Comparison of ENCODE assay signal across 14 cellular contexts in the genomic region with DNA sequence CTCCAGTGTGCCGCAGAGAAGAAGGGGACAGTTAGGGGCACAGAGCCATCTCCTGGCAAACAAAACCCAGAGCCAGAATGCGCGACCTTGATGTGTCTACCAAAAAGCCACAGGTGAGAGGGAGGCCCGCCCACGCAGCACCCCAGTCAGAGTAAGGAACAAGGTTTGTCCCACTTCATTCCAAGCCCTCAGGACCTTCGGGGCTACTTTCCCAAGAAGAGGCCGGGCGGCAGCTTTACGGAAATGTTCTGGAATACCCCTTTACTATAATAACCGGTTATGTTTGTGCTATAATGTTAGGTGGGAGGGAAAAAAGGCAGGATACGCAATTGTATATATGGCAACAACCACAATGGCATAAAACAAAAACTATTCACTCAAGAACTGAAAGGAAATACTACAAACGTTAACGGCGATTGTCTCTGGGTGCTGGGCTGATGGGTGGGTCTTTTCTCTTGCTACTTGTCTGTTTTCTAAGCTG. TPM values are rescaled to one million over a fixed set of nuclear protein-coding genes. Genes with fewer than 3 reads are reported as not detected.
DNase-seq lines count a peak whose midpoint lies in the region; ATAC-seq, FAIRE-seq and TF ChIP-seq lines count a peak whose summit lies in the region.
"Had no signal": no experiment of that assay in that cellular context is flagged by ENCODE, and none has a peak within 500 bp of the region (broad histone marks: within the 10 kb centered on the region; RNA-seq: fewer than 3 reads in every experiment).

No MANE protein-coding gene starts in this region.

- H3K4me1 ChIP-seq in heart right ventricle (peaks cover 0 to 59% (median 26%) of the 10 kb centered on the region in 9 donors), small intestine (ENCODE audit: control insufficient read depth in 2 of 2, insufficient read depth in 1 of 2, low read depth in 1 of 2, low read length in 1 of 2) (peaks cover 0 to 4% of the 10 kb centered on the region in 2 donors), vagina (peaks cover 3% of the 10 kb centered on the region)

- peaks cover 0 to 19% (median 0%) of the 10 kb centered on the region in 9 donors for H3K36me3 ChIP-seq in heart right ventricle
- no peaks in the 10 kb centered on the region for H3K36me3 ChIP-seq in small intestine (ENCODE audit: control insufficient read depth in 2 of 2, insufficient read depth in 2 of 2, low read length in 2 of 2)
- no peaks in the 10 kb centered on the region for H3K36me3 ChIP-seq in vagina

- H3K27me3 ChIP-seq in heart right ventricle (peaks cover 0 to 4% (median 0%) of the 10 kb centered on the region in 7 donors), small intestine (ENCODE audit: control insufficient read depth in 2 of 2, insufficient read depth in 2 of 2, low read length in 2 of 2) (no peaks in the 10 kb centered on the region), vagina (no peaks in the 10 kb centered on the region)

- 76 to 77% methylated on average over 14 of the region's 14 CpGs for WGBS in heart right ventricle, 2 donors
- 59 to 83% (median 73%) methylated on average over 14 of the region's 14 CpGs for WGBS in small intestine, 3 donors

- DNase-seq in heart right ventricle, result no peak
- DNase-seq in left cardiac atrium, result no peak
- DNase-seq in activated effector memory CD4-positive, alpha-beta T cell treated with Interleukin-2 at 50 U/mL for 16 hours, result peak; percentile 41
- DNase-seq in small intestine, result no peak
- DNase-seq in vagina (ENCODE audit: extremely low spot score in 2 of 2), result no peak
- no peak for DNase-seq in HT-29 (ENCODE audit: low spot score)
- DNase-seq in NCI-H2196 (lab: John Stamatoyannopoulos, UW; ENCODE audit: unreplicated experiment), result no peak
- DNase-seq in DMS79 (lab: John Stamatoyannopoulos, UW), result no peak
- DNase-seq: GDM1, kidney, NCI-H2171 treated with DMSO at 0.1 percent for 48 hours, occipital lobe had no signal

- H3K4me3 ChIP-seq in heart right ventricle (no peak overlapping the region), small intestine (ENCODE audit: low read depth in 1 of 2, low read length in 2 of 2) (no peak overlapping the region), vagina (no peak overlapping the region)

- H3K9me3 ChIP-seq in heart right ventricle (no peaks in the 10 kb centered on the region), small intestine (ENCODE audit: control insufficient read depth, low read depth) (no peaks in the 10 kb centered on the region), vagina (no peaks in the 10 kb centered on the region)

- H3K27ac ChIP-seq in heart right ventricle (peak overlapping the region in 9 of 10 donors; percentile 17 to 67 (median 46)), small intestine (ENCODE audit: low read depth in 1 of 2, low read length in 1 of 2) (peak overlapping the region; percentile 1 to 67), vagina (peak overlapping the region; percentile 20)

- ATAC-seq in heart right ventricle (peak in 4 of 8 donors; percentile 18 to 37 (median 22)), left cardiac atrium (no peak)
- ATAC-seq: SK-N-SH treated with all-trans-retinoic acid at 6 μM for 48 hours had no signal

- no peak for FAIRE-seq in small intestine (lab: Jason Lieb, UNC)
- FAIRE-seq: A204.1, kidney had no signal

- no peak for TF ChIP-seq POLR2A in vagina (IDR thresholded peaks at IDR 0.05)

- TF ChIP-seq CTCF in heart right ventricle (IDR thresholded peaks at IDR 0.05), result no peak
- no peak for TF ChIP-seq CTCF in vagina (IDR thresholded peaks at IDR 0.05)

- intact Hi-C loops in heart right ventricle (cut with DNase I) (no loop called here), left cardiac atrium (cut with DNase I) (no loop called here), vagina (cut with DNase I) (no loop called here)

RNA-seq across cellular contexts. Expression of gene CCDC88C, which starts 12.3 kb away (rescaled TPM):
- total RNA-seq in heart right ventricle (1 to 10 TPM; 2.4 to 8.4 (median 4.9) TPM), left cardiac atrium (1 to 10 TPM; 3.5 to 5.0 TPM), vagina (42.2 TPM)
- polyA plus RNA-seq in heart right ventricle (1 to 10 TPM; 2.2 to 5.5 TPM), small intestine (10 to 100 TPM; 13.2 to 20.5 (median 16.1) TPM)
- total RNA-seq in HT-29 (2014; rRNA removed; shearing (Covaris generic)), result 41.7 and 45.3 TPM in 2 replicates
